In the genomic region with DNA sequence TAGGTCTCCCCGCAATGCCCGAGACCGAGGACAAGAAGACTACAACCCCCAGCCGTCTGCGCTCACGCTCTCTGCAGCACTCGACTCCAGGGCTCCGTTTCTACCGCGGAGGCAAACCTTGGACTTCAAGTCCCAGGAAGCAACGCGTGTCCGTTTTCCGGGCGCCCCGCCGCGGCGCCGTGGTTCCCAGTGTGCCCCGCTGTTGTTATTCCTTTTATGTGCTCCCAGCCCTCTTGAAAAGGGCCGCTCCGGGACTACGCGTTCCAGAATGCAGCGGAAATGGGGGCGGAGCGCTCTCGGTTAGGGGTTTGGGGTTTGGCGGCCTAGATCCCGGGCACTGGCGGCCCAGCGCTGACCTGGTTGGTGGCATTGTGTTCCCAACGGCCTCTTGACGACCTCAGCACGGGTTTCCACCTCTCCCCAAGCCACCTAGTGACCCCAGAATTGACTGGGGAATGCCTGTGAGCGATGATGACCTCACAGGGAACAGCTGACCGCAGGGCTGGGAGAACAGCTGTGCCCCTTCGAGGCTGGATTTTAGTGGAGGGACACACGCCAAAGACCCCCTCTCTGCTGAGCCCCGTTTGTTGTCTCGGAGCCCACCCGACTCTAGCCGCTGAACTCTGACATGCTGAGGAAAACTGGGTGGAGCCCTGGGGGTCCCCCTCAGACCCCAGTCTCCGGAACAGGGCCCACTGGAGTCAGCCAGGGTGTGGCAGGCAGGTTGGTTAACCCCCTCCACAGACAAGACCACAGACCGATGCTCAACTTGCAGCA, we compare ENCODE assay signal across 8 cellular contexts. TPM values are rescaled to one million over a fixed set of nuclear protein-coding genes. Genes with fewer than 3 reads are reported as not detected.
DNase-seq lines count a peak whose midpoint lies in the region; ATAC-seq and TF ChIP-seq lines count a peak whose summit lies in the region.

No MANE protein-coding gene starts in this region.

- H3K27me3 ChIP-seq in H7 (ENCODE audit: control insufficient read depth, insufficient read depth, low read length) = peaks cover 7% of the 10 kb centered on the region
- H3K27me3 ChIP-seq in Loucy (ENCODE audit: insufficient read depth, low read length, poor library complexity, severe bottlenecking) = no peaks in the 10 kb centered on the region
- no peaks in the 10 kb centered on the region for H3K27me3 ChIP-seq in RWPE2 (ENCODE audit: insufficient read depth, poor library complexity, severe bottlenecking)

- peak overlapping the region; percentile 78 for H2AFZ ChIP-seq in Loucy (ENCODE audit: low read length)

- TF ChIP-seq CTCF in Loucy (conservative IDR thresholded peaks at IDR 0.05; ENCODE audit: low read length) (no peak), RWPE2 (IDR thresholded peaks at IDR 0.05; ENCODE audit: poor library complexity, severe bottlenecking) (no peak), fibroblast of pulmonary artery (IDR thresholded peaks at IDR 0.05; ENCODE audit: low read length, missing control alignments) (no peak)

- no peaks in the 10 kb centered on the region for H3K36me3 Mint-ChIP-seq in natural killer cell treated with Interleukin-12 subunit alpha and Interleukin-12 subunit beta and Interleukin-15 and Interleukin-18, amount 100 ng/mL, for 72 hours

- peak; percentile 89 for ATAC-seq in RWPE2 (ENCODE audit: low read depth)
- peak; percentile 95 to 97 for ATAC-seq in natural killer cell treated with Interleukin-12 subunit alpha and Interleukin-12 subunit beta and Interleukin-15 and Interleukin-18, amount 100 ng/mL, for 72 hours

- peaks cover 40% of the 10 kb centered on the region for H3K79me2 ChIP-seq in Loucy (ENCODE audit: insufficient read depth, low read length)

- H3K4me3 ChIP-seq in H7 (ENCODE audit: insufficient read depth, low read depth, low read length) (peak overlapping the region; percentile 84), Loucy (ENCODE audit: low read length, poor library complexity, severe bottlenecking) (peak overlapping the region; percentile 93), RWPE2 (ENCODE audit: severe bottlenecking) (peak overlapping the region; percentile 48), fibroblast of pulmonary artery (replicated peaks; ENCODE audit: low read depth, low read length) (peak overlapping the region; percentile 85)

- H3K9me2 ChIP-seq in Loucy (replicated peaks; ENCODE audit: low read depth, low read length) = no peaks in the 10 kb centered on the region

- H3K4me1 ChIP-seq in Loucy (ENCODE audit: insufficient read depth, low read length, poor library complexity, severe bottlenecking) (peaks cover 40% of the 10 kb centered on the region), RWPE2 (ENCODE audit: insufficient read depth, poor library complexity, severe bottlenecking) (peaks cover 25% of the 10 kb centered on the region)

- H3K9me3 ChIP-seq in Loucy (ENCODE audit: insufficient read depth, low read depth, low read length) = no peaks in the 10 kb centered on the region
- H3K9me3 ChIP-seq in RWPE2 (ENCODE audit: severe bottlenecking) = no peaks in the 10 kb centered on the region

- H3K9me3 Mint-ChIP-seq in natural killer cell treated with Interleukin-12 subunit alpha and Interleukin-12 subunit beta and Interleukin-15 and Interleukin-18, amount 100 ng/mL, for 72 hours = no peaks in the 10 kb centered on the region

- no peaks in the 10 kb centered on the region for H3F3A ChIP-seq in Loucy (ENCODE audit: low read depth)

- peak overlapping the region; percentile 93 for H3K4me3 Mint-ChIP-seq in natural killer cell treated with Interleukin-12 subunit alpha and Interleukin-12 subunit beta and Interleukin-15 and Interleukin-18, amount 100 ng/mL, for 72 hours

- H3K36me3 ChIP-seq in H7 (replicated peaks; ENCODE audit: control insufficient read depth, insufficient read depth, low read length) = no peaks in the 10 kb centered on the region
- H3K36me3 ChIP-seq in Loucy (ENCODE audit: insufficient read depth, low read length) = no peaks in the 10 kb centered on the region
- H3K36me3 ChIP-seq in RWPE2 (ENCODE audit: low read depth) = no peaks in the 10 kb centered on the region

- peak overlapping the region; percentile 99 for H3K4me2 ChIP-seq in Loucy (ENCODE audit: low read depth, low read length, poor library complexity, severe bottlenecking)

- peak; percentile 99 for DNase-seq in ELR (ENCODE audit: low read depth)
- DNase-seq in H7 = peak; percentile 99
- peak; percentile 99 for DNase-seq in RWPE2 (ENCODE audit: low spot score)
- DNase-seq in activated effector memory CD4-positive, alpha-beta T cell treated with Interleukin-2 at 50 U/mL for 16 hours = peak; percentile 96
- peak; percentile 100 for DNase-seq in fibroblast of pulmonary artery (ENCODE audit: low read depth)
- DNase-seq in natural killer cell treated with Interleukin-12 subunit alpha and Interleukin-12 subunit beta and Interleukin-15 and Interleukin-18, amount 100 ng/mL, for 72 hours (ENCODE audit: low spot score) = peak; percentile 98
- peak; percentile 98 for DNase-seq in stimulated activated naive CD4-positive, alpha-beta T cell treated with Interleukin-2 at 50 U/mL for 16 hours (lab: John Stamatoyannopoulos, UW)

- no peaks in the 10 kb centered on the region for H3K27me3 Mint-ChIP-seq in natural killer cell treated with Interleukin-12 subunit alpha and Interleukin-12 subunit beta and Interleukin-15 and Interleukin-18, amount 100 ng/mL, for 72 hours

- peak overlapping the region; percentile 86 for H3K27ac ChIP-seq in RWPE2 (ENCODE audit: poor library complexity, severe bottlenecking)

- peak overlapping the region; percentile 78 for H3K9ac ChIP-seq in Loucy (ENCODE audit: low read depth, low read length, poor library complexity, severe bottlenecking)

- peaks cover 25 to 28% of the 10 kb centered on the region in 2 donors for H3K4me1 Mint-ChIP-seq in natural killer cell treated with Interleukin-12 subunit alpha and Interleukin-12 subunit beta and Interleukin-15 and Interleukin-18, amount 100 ng/mL, for 72 hours (ENCODE audit: low read depth in 2 of 2)

- H3K27ac Mint-ChIP-seq in natural killer cell treated with Interleukin-12 subunit alpha and Interleukin-12 subunit beta and Interleukin-15 and Interleukin-18, amount 100 ng/mL, for 72 hours = peak overlapping the region; percentile 83 to 92

- peaks cover 28% of the 10 kb centered on the region for H4K20me1 ChIP-seq in Loucy (ENCODE audit: insufficient read depth, low read length, poor library complexity, severe bottlenecking)

RNA-seq across cellular contexts. Expression of a gene that starts 0.5 kb away (rescaled TPM):
- 24.3 and 36.9 TPM in 2 replicates for total RNA-seq in H7 (2014; rRNA removed; shearing (Covaris generic))
- 10 to 100 TPM; 12.5 to 16.2 TPM for total RNA-seq in natural killer cell treated with Interleukin-12 subunit alpha and Interleukin-12 subunit beta and Interleukin-15 and Interleukin-18, amount 100 ng/mL, for 72 hours

RNA-seq across cellular contexts. Expression of a gene that starts 1.2 kb away (rescaled TPM):
- total RNA-seq in H7 (2014; rRNA removed; shearing (Covaris generic)) = 85.7 and 105 TPM in 2 replicates
- total RNA-seq in natural killer cell treated with Interleukin-12 subunit alpha and Interleukin-12 subunit beta and Interleukin-15 and Interleukin-18, amount 100 ng/mL, for 72 hours = 100 to 1,000 TPM; 117 to 195 TPM

RNA-seq across cellular contexts. Expression of a gene that starts 9.8 kb away (rescaled TPM):
- total RNA-seq in H7 (2014; rRNA removed; shearing (Covaris generic)) = 1.4 and 1.6 TPM in 2 replicates
- total RNA-seq in natural killer cell treated with Interleukin-12 subunit alpha and Interleukin-12 subunit beta and Interleukin-15 and Interleukin-18, amount 100 ng/mL, for 72 hours = 1 to 10 TPM; 2.8 to 4.7 TPM

RNA-seq across cellular contexts. Expression of a gene that starts 22.4 kb away (rescaled TPM):
- 58.4 and 86.3 TPM in 2 replicates for total RNA-seq in H7 (2014; rRNA removed; shearing (Covaris generic))
- 100 to 1,000 TPM in 1 of 2 donors, 10 to 100 TPM in 1; 84.4 to 131 TPM for total RNA-seq in natural killer cell treated with Interleukin-12 subunit alpha and Interleukin-12 subunit beta and Interleukin-15 and Interleukin-18, amount 100 ng/mL, for 72 hours

RNA-seq across cellular contexts. Expression of a gene that starts 25.1 kb away (rescaled TPM):
- 67.4 and 73.4 TPM in 2 replicates for total RNA-seq in H7 (2014; rRNA removed; shearing (Covaris generic))
- 10 to 100 TPM; 65.5 to 73.1 TPM for total RNA-seq in natural killer cell treated with Interleukin-12 subunit alpha and Interleukin-12 subunit beta and Interleukin-15 and Interleukin-18, amount 100 ng/mL, for 72 hours

Comparison
In these comparisons a context has a peak if more than half of its experiments do, and no peak if none do; other contexts are left out.
1. Peak in every context shown above with its lines: DNase-seq, ATAC-seq, H3K4me3 ChIP-seq and H3K27ac ChIP-seq.